In genomic region chr14:100654814-100655795, GRCh38 we compare ENCODE assay signal across 8 cellular contexts.
DNase-seq lines count a peak whose midpoint lies in the region; ATAC-seq and TF ChIP-seq lines count a peak whose summit lies in the region.

No MANE protein-coding gene starts in this region.

- peaks cover 21% of the 10 kb centered on the region for H3K27me3 Mint-ChIP-seq in activated naive CD8-positive, alpha-beta T cell treated with anti-CD3 and anti-CD28 coated beads, Interleukin-2, amount 50 U/mL, for 24 hours

- H3K9ac ChIP-seq in PC-3 (ENCODE audit: low read length), result 0 out of 2 replicates have a peak overlapping the region, but pooled peaks have one; percentile 16

- POLR2A ChIA-PET in PC-3 (lab: Charles Lee; ENCODE audit: unreplicated experiment), result no interaction called here

- H3F3A ChIP-seq in PC-3 (ENCODE audit: low read length, unreplicated experiment), result no peaks in the 10 kb centered on the region

- intact Hi-C loops in PC-3 (cut with micrococcal nuclease), result loop anchor here (1.0 to 2.0 kb wide), 2 partner anchors 238 to 270 kb away; no protein-coding TSS in a partner anchor

- no peaks in the 10 kb centered on the region for H3K9me3 ChIP-seq in PC-3 (ENCODE audit: low read length)

- H3K4me1 ChIP-seq in PC-3 (ENCODE audit: insufficient read depth, low read length), result peaks cover 11% of the 10 kb centered on the region

- ATAC-seq in GM19351 (IDR thresholded peaks at IDR 0.05; ENCODE audit: unreplicated experiment), result peak; percentile 57
- ATAC-seq in PC-3, result peak; percentile 87
- ATAC-seq in activated naive CD8-positive, alpha-beta T cell treated with anti-CD3 and anti-CD28 coated beads, Interleukin-2, amount 50 U/mL, for 24 hours, result peak; percentile 57
- ATAC-seq in GM21737 (IDR thresholded peaks at IDR 0.05; ENCODE audit: unreplicated experiment), result no peak
- ATAC-seq in GM19397 (IDR thresholded peaks at IDR 0.05; ENCODE audit: unreplicated experiment), result no peak

- no peaks in the 10 kb centered on the region for H4K20me1 ChIP-seq in PC-3 (ENCODE audit: low read length)

- no peak overlapping the region for H3K4me3 Mint-ChIP-seq in activated naive CD8-positive, alpha-beta T cell treated with anti-CD3 and anti-CD28 coated beads, Interleukin-2, amount 50 U/mL, for 24 hours

- H3K9me2 ChIP-seq in PC-3 (replicated peaks; ENCODE audit: low read length), result no peaks in the 10 kb centered on the region

- no peak overlapping the region for H3K27ac ChIP-seq in PC-3 (ENCODE audit: low read length)

- peak overlapping the region; percentile 76 for H2AFZ ChIP-seq in PC-3 (ENCODE audit: low read length)

- H3K4me1 Mint-ChIP-seq in activated naive CD8-positive, alpha-beta T cell treated with anti-CD3 and anti-CD28 coated beads, Interleukin-2, amount 50 U/mL, for 24 hours, result peaks cover 10% of the 10 kb centered on the region

- no peaks in the 10 kb centered on the region for H3K27me3 ChIP-seq in PC-3 (ENCODE audit: low read length)

- H3K4me2 ChIP-seq in PC-3 (ENCODE audit: low read length), result peak overlapping the region; percentile 87

- CTCF ChIA-PET in PC-3 (lab: Charles Lee), result interaction anchor here (1.0 to 1.6 kb wide), 2 partner anchors 215 to 270 kb away, joined by 6 read pairs; no protein-coding TSS in a partner anchor

- no peak overlapping the region for H3K27ac Mint-ChIP-seq in activated naive CD8-positive, alpha-beta T cell treated with anti-CD3 and anti-CD28 coated beads, Interleukin-2, amount 50 U/mL, for 24 hours

- no peaks in the 10 kb centered on the region for H3K9me3 Mint-ChIP-seq in activated naive CD8-positive, alpha-beta T cell treated with anti-CD3 and anti-CD28 coated beads, Interleukin-2, amount 50 U/mL, for 24 hours

- no peaks in the 10 kb centered on the region for H3K36me3 ChIP-seq in PC-3 (ENCODE audit: low read depth, low read length)

- no peaks in the 10 kb centered on the region for H3K36me3 Mint-ChIP-seq in activated naive CD8-positive, alpha-beta T cell treated with anti-CD3 and anti-CD28 coated beads, Interleukin-2, amount 50 U/mL, for 24 hours (ENCODE audit: low read depth)

- peak; percentile 58 for DNase-seq in AG08395 (ENCODE audit: low spot score)
- DNase-seq in PC-3, result peak; percentile 56
- peak; percentile 43 for DNase-seq in activated naive CD8-positive, alpha-beta T cell treated with anti-CD3 and anti-CD28 coated beads, Interleukin-2, amount 50 U/mL, for 24 hours
- peak; percentile 93 for DNase-seq in iPS-NIHi11 (ENCODE audit: low spot score)
- DNase-seq in stimulated activated CD4-positive, alpha-beta T cell treated with anti-CD3 and anti-CD28 coated beads, Interleukin-4, amount 100 ng/mL, for 48 hours (ENCODE audit: low read depth in 2 of 2), result peak; percentile 13 to 28

- no peaks in the 10 kb centered on the region for H3K79me2 ChIP-seq in PC-3 (ENCODE audit: low read length)

- H3K4me3 ChIP-seq in PC-3 (ENCODE audit: low read length), result peak overlapping the region; percentile 66

- BruUV-seq in PC-3 (replicated peaks; lab: Mats Ljungman, UMichigan), result no TSS peak

- TF ChIP-seq CTCF in PC-3 (conservative IDR thresholded peaks at IDR 0.05; ENCODE audit: low read depth, low read length), result peak; percentile 76

Comparison
In these comparisons a context has a peak if more than half of its experiments do, and no peak if none do; other contexts are left out.
1. DNase-seq: peak in every context shown above with its lines; median percentile 93 in iPS-NIHi11; 58 in AG08395; 56 in PC-3; 43 in activated naive CD8-positive, alpha-beta T cell treated with anti-CD3 and anti-CD28 coated beads, Interleukin-2, amount 50 U/mL, for 24 hours; 20 in stimulated activated CD4-positive, alpha-beta T cell treated with anti-CD3 and anti-CD28 coated beads, Interleukin-4, amount 100 ng/mL, for 48 hours.
2. ATAC-seq: peak in GM19351 (single experiment), PC-3 (single experiment) and activated naive CD8-positive, alpha-beta T cell treated with anti-CD3 and anti-CD28 coated beads, Interleukin-2, amount 50 U/mL, for 24 hours (single experiment); none in GM21737 (single experiment) and GM19397 (single experiment).